1 cellular context compared by ENCODE assay signal in the genomic region with DNA sequence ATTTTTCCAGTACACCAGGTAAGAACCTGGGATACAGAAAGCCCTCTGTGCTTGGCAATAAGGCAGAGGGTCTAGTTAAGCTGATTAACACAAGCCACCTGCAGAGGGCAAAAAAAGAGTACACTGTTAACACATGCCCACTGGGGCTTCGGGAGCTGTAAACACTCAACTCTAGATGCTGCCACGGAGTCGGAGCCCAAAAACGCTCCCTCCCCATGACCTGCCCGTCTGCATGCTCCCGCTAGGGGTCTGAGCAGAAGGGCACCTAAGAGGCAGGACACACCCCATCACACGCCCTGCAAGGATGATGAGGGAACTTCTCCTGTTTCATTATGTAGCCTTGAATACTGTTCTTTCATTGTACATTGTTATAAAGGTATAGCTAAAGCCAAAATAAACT.
TF ChIP-seq lines count a peak whose summit lies in the region.

No MANE protein-coding gene starts in this region.

TF ChIP-seq in WTC11, 78 proteins besides CTCF, POLR2A, EP300 and RAD21 (continued from another document):
- TF ChIP-seq, protein P1, sequence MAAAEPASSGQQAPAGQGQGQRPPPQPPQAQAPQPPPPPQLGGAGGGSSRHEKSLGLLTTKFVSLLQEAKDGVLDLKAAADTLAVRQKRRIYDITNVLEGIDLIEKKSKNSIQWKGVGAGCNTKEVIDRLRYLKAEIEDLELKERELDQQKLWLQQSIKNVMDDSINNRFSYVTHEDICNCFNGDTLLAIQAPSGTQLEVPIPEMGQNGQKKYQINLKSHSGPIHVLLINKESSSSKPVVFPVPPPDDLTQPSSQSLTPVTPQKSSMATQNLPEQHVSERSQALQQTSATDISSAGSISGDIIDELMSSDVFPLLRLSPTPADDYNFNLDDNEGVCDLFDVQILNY (CRISPR knock-in tag; IDR thresholded peaks at IDR 0.05) = no peak
- TF ChIP-seq, protein P2, sequence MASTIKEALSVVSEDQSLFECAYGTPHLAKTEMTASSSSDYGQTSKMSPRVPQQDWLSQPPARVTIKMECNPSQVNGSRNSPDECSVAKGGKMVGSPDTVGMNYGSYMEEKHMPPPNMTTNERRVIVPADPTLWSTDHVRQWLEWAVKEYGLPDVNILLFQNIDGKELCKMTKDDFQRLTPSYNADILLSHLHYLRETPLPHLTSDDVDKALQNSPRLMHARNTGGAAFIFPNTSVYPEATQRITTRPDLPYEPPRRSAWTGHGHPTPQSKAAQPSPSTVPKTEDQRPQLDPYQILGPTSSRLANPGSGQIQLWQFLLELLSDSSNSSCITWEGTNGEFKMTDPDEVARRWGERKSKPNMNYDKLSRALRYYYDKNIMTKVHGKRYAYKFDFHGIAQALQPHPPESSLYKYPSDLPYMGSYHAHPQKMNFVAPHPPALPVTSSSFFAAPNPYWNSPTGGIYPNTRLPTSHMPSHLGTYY (CRISPR knock-in tag; IDR thresholded peaks at IDR 0.05) = no peak
- TF ChIP-seq, protein P3, sequence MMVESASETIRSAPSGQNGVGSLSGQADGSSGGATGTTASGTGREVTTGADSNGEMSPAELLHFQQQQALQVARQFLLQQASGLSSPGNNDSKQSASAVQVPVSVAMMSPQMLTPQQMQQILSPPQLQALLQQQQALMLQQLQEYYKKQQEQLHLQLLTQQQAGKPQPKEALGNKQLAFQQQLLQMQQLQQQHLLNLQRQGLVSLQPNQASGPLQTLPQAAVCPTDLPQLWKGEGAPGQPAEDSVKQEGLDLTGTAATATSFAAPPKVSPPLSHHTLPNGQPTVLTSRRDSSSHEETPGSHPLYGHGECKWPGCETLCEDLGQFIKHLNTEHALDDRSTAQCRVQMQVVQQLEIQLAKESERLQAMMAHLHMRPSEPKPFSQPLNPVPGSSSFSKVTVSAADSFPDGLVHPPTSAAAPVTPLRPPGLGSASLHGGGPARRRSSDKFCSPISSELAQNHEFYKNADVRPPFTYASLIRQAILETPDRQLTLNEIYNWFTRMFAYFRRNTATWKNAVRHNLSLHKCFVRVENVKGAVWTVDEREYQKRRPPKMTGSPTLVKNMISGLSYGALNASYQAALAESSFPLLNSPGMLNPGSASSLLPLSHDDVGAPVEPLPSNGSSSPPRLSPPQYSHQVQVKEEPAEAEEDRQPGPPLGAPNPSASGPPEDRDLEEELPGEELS (CRISPR knock-in tag; IDR thresholded peaks at IDR 0.05) = no peak
- TF ChIP-seq ZNF317 (CRISPR knock-in tag; IDR thresholded peaks at IDR 0.05; ENCODE audit: borderline replicate concordance, low read depth) (no peak), RORB (CRISPR knock-in tag; IDR thresholded peaks at IDR 0.05) (no peak)
- TF ChIP-seq, protein P4, sequence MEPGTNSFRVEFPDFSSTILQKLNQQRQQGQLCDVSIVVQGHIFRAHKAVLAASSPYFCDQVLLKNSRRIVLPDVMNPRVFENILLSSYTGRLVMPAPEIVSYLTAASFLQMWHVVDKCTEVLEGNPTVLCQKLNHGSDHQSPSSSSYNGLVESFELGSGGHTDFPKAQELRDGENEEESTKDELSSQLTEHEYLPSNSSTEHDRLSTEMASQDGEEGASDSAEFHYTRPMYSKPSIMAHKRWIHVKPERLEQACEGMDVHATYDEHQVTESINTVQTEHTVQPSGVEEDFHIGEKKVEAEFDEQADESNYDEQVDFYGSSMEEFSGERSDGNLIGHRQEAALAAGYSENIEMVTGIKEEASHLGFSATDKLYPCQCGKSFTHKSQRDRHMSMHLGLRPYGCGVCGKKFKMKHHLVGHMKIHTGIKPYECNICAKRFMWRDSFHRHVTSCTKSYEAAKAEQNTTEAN (CRISPR knock-in tag; IDR thresholded peaks at IDR 0.05) = no peak
